Comparison of ENCODE assay signal across 14 cellular contexts in the genomic region with DNA sequence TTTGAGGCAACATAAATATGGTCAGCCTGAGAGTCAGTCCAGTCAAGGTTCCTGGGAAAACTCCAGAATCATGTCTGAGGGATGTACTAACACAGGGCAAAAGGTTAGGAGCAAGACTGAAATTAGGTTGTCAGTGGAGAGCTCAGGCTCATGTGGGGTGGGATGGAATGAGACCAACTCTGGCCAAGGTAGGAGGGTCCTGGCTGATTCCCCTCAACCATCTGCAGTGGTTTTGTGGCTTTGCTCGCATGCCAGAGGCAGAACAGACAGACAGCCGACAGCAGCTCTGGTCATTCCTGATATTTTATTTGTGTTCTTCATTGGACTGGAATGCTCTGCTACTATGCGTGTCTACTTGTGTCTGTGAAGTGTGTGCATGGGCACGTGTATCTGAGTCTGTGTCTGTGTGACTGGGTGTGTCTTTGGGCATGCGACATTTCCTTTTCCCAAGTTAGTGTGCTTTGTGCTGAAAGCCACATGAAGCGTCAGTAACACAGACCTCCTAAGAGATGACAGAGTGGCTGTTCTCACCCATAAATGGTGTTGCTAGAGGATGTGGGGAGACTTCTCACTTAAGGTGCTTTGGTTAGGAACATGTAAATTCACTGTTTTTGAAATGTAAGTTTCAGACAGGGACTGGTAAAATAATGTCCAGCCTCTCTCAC.
"Had no signal": no experiment of that assay in that cellular context is flagged by ENCODE, and none has a peak within 500 bp of the region (broad histone marks: within the 10 kb centered on the region; RNA-seq: fewer than 3 reads in every experiment).

No MANE protein-coding gene starts in this region.

- H3K27me3 Mint-ChIP-seq: activated naive CD4-positive, alpha-beta T cell treated with anti-CD3 and anti-CD28 coated beads, Interleukin-2, amount 50 U/mL, for 24 hours; activated T-cell treated with anti-CD3 and anti-CD28 coated beads, Interleukin-2, amount 50 U/mL, for 24 hours; stimulated activated naive CD8-positive, alpha-beta T cell treated with anti-CD3 and anti-CD28 coated beads, Interleukin-15, Interleukin-2, amounts not matched to agents 100 ng/mL and 50 ng/mL, for 24 hours had no signal

- H3K27ac Mint-ChIP-seq: activated naive CD4-positive, alpha-beta T cell treated with anti-CD3 and anti-CD28 coated beads, Interleukin-2, amount 50 U/mL, for 24 hours; activated T-cell treated with anti-CD3 and anti-CD28 coated beads, Interleukin-2, amount 50 U/mL, for 24 hours; stimulated activated naive CD8-positive, alpha-beta T cell treated with anti-CD3 and anti-CD28 coated beads, Interleukin-15, Interleukin-2, amounts not matched to agents 100 ng/mL and 50 ng/mL, for 24 hours; T-helper 2 cell treated with Interferon-gamma antibody and Interleukin-4, amounts not matched to agents 5 μg/mL and 100 μg/mL, for 36 hours had no signal

- ATAC-seq: activated CD4-positive, CD25-positive, alpha-beta regulatory T cell treated with anti-CD3 and anti-CD28 coated beads, Interleukin-2, amount 50 U/mL, for 24 hours; heart left ventricle had no signal

- H3K4me3 ChIP-seq: breast epithelium, esophagus muscularis mucosa, heart left ventricle, right atrium auricular region had no signal

- H3K36me3 Mint-ChIP-seq: activated naive CD4-positive, alpha-beta T cell treated with anti-CD3 and anti-CD28 coated beads, Interleukin-2, amount 50 U/mL, for 24 hours had no signal

- H3K27me3 ChIP-seq: breast epithelium, esophagus muscularis mucosa, heart left ventricle, right atrium auricular region had no signal

- H3K4me3 Mint-ChIP-seq: activated naive CD4-positive, alpha-beta T cell treated with anti-CD3 and anti-CD28 coated beads, Interleukin-2, amount 50 U/mL, for 24 hours; activated T-cell treated with anti-CD3 and anti-CD28 coated beads, Interleukin-2, amount 50 U/mL, for 24 hours; stimulated activated naive CD8-positive, alpha-beta T cell treated with anti-CD3 and anti-CD28 coated beads, Interleukin-15, Interleukin-2, amounts not matched to agents 100 ng/mL and 50 ng/mL, for 24 hours; T-helper 2 cell treated with Interferon-gamma antibody and Interleukin-4, amounts not matched to agents 5 μg/mL and 100 μg/mL, for 36 hours had no signal

- H3K27ac ChIP-seq: breast epithelium, esophagus muscularis mucosa, heart left ventricle, right atrium auricular region had no signal

- H3K9me3 ChIP-seq: breast epithelium, esophagus muscularis mucosa, heart left ventricle, right atrium auricular region had no signal

- H3K4me1 ChIP-seq: breast epithelium, esophagus muscularis mucosa had no signal

- H3K4me1 Mint-ChIP-seq: activated naive CD4-positive, alpha-beta T cell treated with anti-CD3 and anti-CD28 coated beads, Interleukin-2, amount 50 U/mL, for 24 hours had no signal

- DNase-seq: activated CD4-positive, alpha-beta T cell treated with anti-CD3 and anti-CD28 coated beads, Interleukin-2, amount 50 U/mL, for 4 hours; activated effector memory CD4-positive, alpha-beta T cell treated with Interleukin-2 at 50 U/mL for 16 hours; activated T-cell treated with anti-CD3 and anti-CD28 coated beads, Interleukin-2, amount 50 U/mL, for 24 hours; amniotic stem cell; foreskin melanocyte; heart left ventricle; mesendoderm had no signal

- H3K36me3 ChIP-seq: breast epithelium, esophagus muscularis mucosa, heart left ventricle, right atrium auricular region had no signal
